Comparison of ENCODE assay signal across 9 cellular contexts in the genomic region with DNA sequence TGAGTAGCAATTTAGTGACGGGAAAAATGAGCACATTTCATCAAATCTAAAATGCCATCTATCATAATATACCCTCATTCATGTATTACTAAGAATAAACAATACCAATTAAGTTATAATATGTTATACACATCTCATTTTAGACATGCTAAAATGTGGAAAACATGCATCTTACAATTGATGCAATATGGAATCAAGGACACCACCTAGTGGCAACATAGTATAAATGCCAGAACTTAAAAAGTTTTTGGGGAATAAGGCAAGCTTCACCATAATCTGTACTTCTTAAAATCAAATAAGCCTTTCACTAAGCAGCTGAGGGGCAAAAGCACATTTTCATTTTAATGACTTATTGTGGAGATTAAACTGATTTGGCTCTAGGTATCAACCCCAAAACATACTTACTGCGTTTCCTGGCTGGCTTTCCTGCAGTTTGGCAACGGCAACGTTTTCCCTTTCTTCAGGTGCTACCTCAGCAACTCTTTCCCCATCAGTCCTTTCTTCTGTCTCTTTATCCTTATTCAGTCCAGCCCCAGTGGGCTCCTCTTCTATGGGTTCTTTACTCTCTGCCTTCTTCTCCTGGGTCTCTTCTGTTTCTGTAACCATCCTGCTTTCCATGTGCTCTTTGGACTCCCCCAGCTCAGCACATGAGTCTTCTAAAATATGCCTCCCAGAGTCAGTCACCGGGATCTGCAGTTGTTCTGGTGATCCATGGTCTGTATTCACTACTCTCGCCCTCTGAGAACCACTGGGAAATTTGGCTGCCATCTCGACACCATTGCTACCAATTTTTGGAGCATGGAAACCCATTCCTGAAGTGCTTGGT. TPM values are rescaled to one million over a fixed set of nuclear protein-coding genes. Genes with fewer than 3 reads are reported as not detected.
A peak's percentile ranks its signal among the peaks of the same experiment; 100 is the strongest.
DNase-seq lines count a peak whose midpoint lies in the region; ATAC-seq and TF ChIP-seq lines count a peak whose summit lies in the region.
"Had no signal": no experiment of that assay in that cellular context is flagged by ENCODE, and none has a peak within 500 bp of the region (broad histone marks: within the 10 kb centered on the region; RNA-seq: fewer than 3 reads in every experiment).

No MANE protein-coding gene starts in this region.

- H3K4me3 ChIP-seq in gastrocnemius medialis: no peak overlapping the region
- H3K4me3 ChIP-seq: SK-N-MC had no signal

- intact Hi-C loops in gastrocnemius medialis (cut with DNase I; ENCODE audit: low total_unique reads): no loop called here

- in situ Hi-C loops in SK-MEL-5 (cut with HindIII; ENCODE audit: low pct_unique_long_range_greater_than_20kb, low sequenced_read_pairs): no loop called here
- in situ Hi-C loops in gastrocnemius medialis (cut with MboI; ENCODE audit: low sequenced_read_pairs in 4 of 4): loop anchor here in 2 of 4 donors (10.0 kb wide), 2 partner anchors 213 to 513 kb away; partner anchors contain the start of gene SRP9 (in 2 of the 2)

- TF ChIP-seq CTCF in gastrocnemius medialis (IDR thresholded peaks at IDR 0.05 in 4 of 5, conservative IDR thresholded peaks at IDR 0.05 in 1 of 5): peak; percentile 31 to 72 (median 65)

- H3K36me3 ChIP-seq in gastrocnemius medialis: peaks cover 0 to 99% of the 10 kb centered on the region in 2 donors

- H3K27ac ChIP-seq in gastrocnemius medialis: peak overlapping the region; percentile 12 to 29 (median 16)
- H3K27ac ChIP-seq: SK-N-MC had no signal

- TF ChIP-seq POLR2A in gastrocnemius medialis (IDR thresholded peaks at IDR 0.05): no peak

- peaks cover 0 to 13% of the 10 kb centered on the region in 2 donors for H3K4me1 ChIP-seq in gastrocnemius medialis

- H3K27me3 ChIP-seq in gastrocnemius medialis: no peaks in the 10 kb centered on the region

- H3K9me3 ChIP-seq in gastrocnemius medialis: no peaks in the 10 kb centered on the region

- peak; percentile 49 for DNase-seq in DMS79 treated with DMSO at 0.1 percent for 48 hours (lab: John Stamatoyannopoulos, UW)
- DNase-seq in KG1 (lab: John Stamatoyannopoulos, UW): peak; percentile 18
- DNase-seq in SK-MEL-5 (ENCODE audit: low read depth, low spot score): peak; percentile 65
- DNase-seq in fibroblast of peridontal ligament (ENCODE audit: extremely low read depth): peak; percentile 78
- DNase-seq in gastrocnemius medialis: no peak
- DNase-seq in cerebellar nuclear complex (lab: John Stamatoyannopoulos, UW): no peak

- ATAC-seq in gastrocnemius medialis: peak in 1 of 2 donors; percentile 39
- no peak for ATAC-seq in GM18858 (IDR thresholded peaks at IDR 0.05; ENCODE audit: unreplicated experiment)
- ATAC-seq in GM18517 (IDR thresholded peaks at IDR 0.05; ENCODE audit: unreplicated experiment): no peak

RNA-seq across cellular contexts. Expression of gene SDE2, which starts 11.4 kb away (rescaled TPM):
- 31.2 and 32.0 TPM in 2 replicates for total RNA-seq in SK-MEL-5 (2014; rRNA removed; shearing (Covaris generic))
- polyA plus RNA-seq in SK-MEL-5 (2015; cell fraction: cytosol; rRNA removed): 19.9 and 22.6 TPM in 2 replicates
- polyA plus RNA-seq in SK-MEL-5 (2015; cell fraction: nucleus; rRNA removed): 12.3 and 16.7 TPM in 2 replicates
- 10 to 100 TPM; 20.1 to 30.0 (median 23.0) TPM for total RNA-seq in gastrocnemius medialis

RNA-seq across cellular contexts. Expression of gene LEFTY2, which starts 46.7 kb away (rescaled TPM):
- total RNA-seq in SK-MEL-5 (2014; rRNA removed; shearing (Covaris generic)): not detected in 2 replicates
- not detected in 2 replicates for polyA plus RNA-seq in SK-MEL-5 (2015; cell fraction: cytosol; rRNA removed)
- polyA plus RNA-seq in SK-MEL-5 (2015; cell fraction: nucleus; rRNA removed): not detected in 2 replicates
- under 1 TPM in 1 of 4 donors, not detected in 3; 0.20 TPM for total RNA-seq in gastrocnemius medialis

Comparison
In these comparisons a context has a peak if more than half of its experiments do, and no peak if none do; other contexts are left out.
1. DNase-seq: peak in DMS79 treated with DMSO at 0.1 percent for 48 hours (single experiment), KG1 (single experiment), SK-MEL-5 (single experiment) and fibroblast of peridontal ligament (single experiment); none in gastrocnemius medialis (0 of 2) and cerebellar nuclear complex (0 of 2).